In genomic region chr22:21738081-21738480, GRCh38 we compare ENCODE assay signal across 23 cellular contexts.
"Had no signal": no experiment of that assay in that cellular context is flagged by ENCODE, and none has a peak within 500 bp of the region (broad histone marks: within the 10 kb centered on the region; RNA-seq: fewer than 3 reads in every experiment).

No MANE protein-coding gene starts in this region.

- H3K4me3 Mint-ChIP-seq: neural progenitor cell; stimulated activated memory B cell treated with anti-CD40 and anti-IgM and Interleukin-4, amounts not matched to agents 10 μg/mL and 1 μg/mL and 100 μg/mL, for 72 hours had no signal

- H3K36me3 ChIP-seq: lower lobe of right lung, suprapubic skin, transverse colon, upper lobe of right lung, vagina had no signal

- H3K4me1 ChIP-seq: parathyroid adenoma had no signal

- H3K79me2 ChIP-seq: parathyroid adenoma had no signal

- ATAC-seq: left ventricle myocardium superior; lower lobe of right lung; naive thymus-derived CD8-positive, alpha-beta T cell; sciatic nerve; stimulated activated memory B cell treated with anti-CD40 and anti-IgM and Interleukin-4, amounts not matched to agents 10 μg/mL and 1 μg/mL and 100 μg/mL, for 72 hours; stimulated activated naive CD8-positive, alpha-beta T cell treated with anti-CD3 and anti-CD28 coated beads, Interleukin-15, Interleukin-2, amounts not matched to agents 100 U/mL and 50 U/mL, for 24 hours; upper lobe of right lung had no signal

- H3K4me2 ChIP-seq: neural progenitor cell, smooth muscle cell had no signal

- H3K9me3 Mint-ChIP-seq: naive thymus-derived CD8-positive, alpha-beta T cell; neural progenitor cell; stimulated activated memory B cell treated with anti-CD40 and anti-IgM and Interleukin-4, amounts not matched to agents 10 μg/mL and 1 μg/mL and 100 μg/mL, for 72 hours had no signal

- H3K36me3 Mint-ChIP-seq: naive thymus-derived CD8-positive, alpha-beta T cell; neural progenitor cell; stimulated activated memory B cell treated with anti-CD40 and anti-IgM and Interleukin-4, amounts not matched to agents 10 μg/mL and 1 μg/mL and 100 μg/mL, for 72 hours had no signal

- H3K27ac Mint-ChIP-seq: neural progenitor cell; progenitor cell of endocrine pancreas; stimulated activated memory B cell treated with anti-CD40 and anti-IgM and Interleukin-4, amounts not matched to agents 10 μg/mL and 1 μg/mL and 100 μg/mL, for 72 hours had no signal

- FAIRE-seq: colon, frontal cortex, keratinocyte had no signal

- H3K9ac ChIP-seq: neural progenitor cell, parathyroid adenoma had no signal

- H3K4me3 ChIP-seq: dorsolateral prefrontal cortex, lower lobe of right lung, neural progenitor cell, smooth muscle cell, suprapubic skin, transverse colon, upper lobe of right lung, vagina had no signal

- H2AFZ ChIP-seq: neural progenitor cell, parathyroid adenoma had no signal

- H3K27me3 Mint-ChIP-seq: naive thymus-derived CD8-positive, alpha-beta T cell; stimulated activated memory B cell treated with anti-CD40 and anti-IgM and Interleukin-4, amounts not matched to agents 10 μg/mL and 1 μg/mL and 100 μg/mL, for 72 hours had no signal

- H3K27ac ChIP-seq: dorsolateral prefrontal cortex, lower lobe of right lung, neural progenitor cell, parathyroid adenoma, suprapubic skin, transverse colon, upper lobe of right lung, vagina had no signal

- H3K9me3 ChIP-seq: lower lobe of right lung, suprapubic skin, transverse colon, upper lobe of right lung, vagina had no signal

- H3K27me3 ChIP-seq: dorsolateral prefrontal cortex, suprapubic skin, transverse colon, upper lobe of right lung, vagina had no signal

- DNase-seq: dorsolateral prefrontal cortex; effector CD4-positive, alpha-beta T cell; hypothalamus; left ventricle myocardium superior; lower lobe of right lung; naive thymus-derived CD8-positive, alpha-beta T cell; stimulated activated CD4-positive, alpha-beta T cell treated with anti-CD3 and anti-CD28 coated beads, Interleukin-12 subunit alpha, Interleukin-12 subunit beta, amount 100 ng/mL, for 4 hours; stimulated activated CD4-positive, alpha-beta T cell treated with anti-CD3 and anti-CD28 coated beads, Interleukin-2, amount 100 ng/mL, for 24 hours; stimulated activated CD4-positive, alpha-beta T cell treated with anti-CD3 and anti-CD28 coated beads, Interleukin-4, amount 100 ng/mL, for 4 hours; stimulated activated naive CD8-positive, alpha-beta T cell treated with anti-CD3 and anti-CD28 coated beads, Interleukin-15, Interleukin-2, amounts not matched to agents 100 U/mL and 50 U/mL, for 24 hours; transverse colon; upper lobe of right lung had no signal
